ENCODE assay signal across 8 cellular contexts in genomic region chr17:39926588-39927100, GRCh38. TPM values are rescaled to one million over a fixed set of nuclear protein-coding genes. Genes with fewer than 3 reads are reported as not detected.
DNase-seq lines count a peak whose midpoint lies in the region; ATAC-seq lines count a peak whose summit lies in the region.

No MANE protein-coding gene starts in this region.

- no peaks in the 10 kb centered on the region for H3K27me3 Mint-ChIP-seq in stimulated activated memory B cell treated with anti-CD40 and anti-IgM and Interleukin-4, amounts not matched to agents 10 μg/mL and 1 μg/mL and 100 μg/mL, for 72 hours

- no peak overlapping the region for H2BK5ac ChIP-seq in mesenchymal stem cell (ENCODE audit: low read depth, low read length, poor library complexity, severe bottlenecking)

- no peak overlapping the region for H4K91ac ChIP-seq in mesenchymal stem cell (ENCODE audit: low read length)

- H3K4me3 Mint-ChIP-seq in stimulated activated memory B cell treated with anti-CD40 and anti-IgM and Interleukin-4, amounts not matched to agents 10 μg/mL and 1 μg/mL and 100 μg/mL, for 72 hours: peak overlapping the region; percentile 86

- peak; percentile 67 for ATAC-seq in stimulated activated memory B cell treated with anti-CD40 and anti-IgM and Interleukin-4, amounts not matched to agents 10 μg/mL and 1 μg/mL and 100 μg/mL, for 72 hours

- peak overlapping the region in 1 of 2 experiments; percentile 71 for H3K4ac ChIP-seq in mesenchymal stem cell (ENCODE audit: low read depth in 1 of 2, low read length in 2 of 2)

- H2AK5ac ChIP-seq in mesenchymal stem cell (ENCODE audit: low read length, severe bottlenecking): no peak overlapping the region

- H3K9ac ChIP-seq in mesenchymal stem cell (ENCODE audit: low read length): peak overlapping the region; percentile 94

- H3K36me3 ChIP-seq in KOPT-K1 (ENCODE audit: insufficient read depth, low read length) (peaks cover 40% of the 10 kb centered on the region), mesenchymal stem cell (ENCODE audit: control insufficient read depth in 1 of 2, insufficient read depth in 2 of 2, low read depth in 1 of 2, low read length in 2 of 2) (peaks cover 21 to 26% of the 10 kb centered on the region in 2 experiments)

- peak overlapping the region; percentile 84 to 94 for H3K4me3 ChIP-seq in mesenchymal stem cell (ENCODE audit: insufficient read depth in 1 of 2, low read depth in 1 of 2, low read length in 2 of 2)

- H3K9me3 Mint-ChIP-seq in stimulated activated memory B cell treated with anti-CD40 and anti-IgM and Interleukin-4, amounts not matched to agents 10 μg/mL and 1 μg/mL and 100 μg/mL, for 72 hours: no peaks in the 10 kb centered on the region

- H2AFZ ChIP-seq in mesenchymal stem cell (ENCODE audit: low read depth, low read length): no peak overlapping the region

- H3K79me1 ChIP-seq in mesenchymal stem cell (replicated peaks; ENCODE audit: low read length, poor library complexity, severe bottlenecking): peaks cover 45% of the 10 kb centered on the region

- H3K23ac ChIP-seq in mesenchymal stem cell (ENCODE audit: low read length in 2 of 2): no peak overlapping the region

- H3K18ac ChIP-seq in mesenchymal stem cell (ENCODE audit: low read depth in 1 of 2, low read length in 2 of 2): peak overlapping the region in 1 of 2 experiments; percentile 77

- H3K9me3 ChIP-seq in KOPT-K1 (ENCODE audit: insufficient read depth, low read length, poor library complexity, severe bottlenecking) (no peaks in the 10 kb centered on the region), mesenchymal stem cell (ENCODE audit: control insufficient read depth, low read length) (no peaks in the 10 kb centered on the region)

- peak overlapping the region; percentile 70 for H3K4me2 ChIP-seq in mesenchymal stem cell (ENCODE audit: low read length, poor library complexity, severe bottlenecking)

- H2BK120ac ChIP-seq in mesenchymal stem cell (ENCODE audit: low read depth, low read length): no peak overlapping the region

- WGBS in mesenchymal stem cell: 7% methylated on average over 10 of the region's 15 CpGs

- peaks cover 76% of the 10 kb centered on the region for H3K4me1 Mint-ChIP-seq in stimulated activated memory B cell treated with anti-CD40 and anti-IgM and Interleukin-4, amounts not matched to agents 10 μg/mL and 1 μg/mL and 100 μg/mL, for 72 hours

- peak overlapping the region; percentile 87 for H3K27ac Mint-ChIP-seq in stimulated activated memory B cell treated with anti-CD40 and anti-IgM and Interleukin-4, amounts not matched to agents 10 μg/mL and 1 μg/mL and 100 μg/mL, for 72 hours

- no peak overlapping the region for H2BK15ac ChIP-seq in mesenchymal stem cell (ENCODE audit: low read depth, poor library complexity, severe bottlenecking)

- H3K36me3 Mint-ChIP-seq in stimulated activated memory B cell treated with anti-CD40 and anti-IgM and Interleukin-4, amounts not matched to agents 10 μg/mL and 1 μg/mL and 100 μg/mL, for 72 hours: peaks cover 26% of the 10 kb centered on the region

- H3K27ac ChIP-seq in KOPT-K1 (ENCODE audit: low read depth, low read length, poor library complexity, severe bottlenecking): peak overlapping the region; percentile 99
- H3K27ac ChIP-seq in mesenchymal stem cell (ENCODE audit: low read length, poor library complexity, severe bottlenecking): peak overlapping the region; percentile 85

- H4K8ac ChIP-seq in mesenchymal stem cell (ENCODE audit: low read length): no peak overlapping the region

- H3K14ac ChIP-seq in mesenchymal stem cell (ENCODE audit: low read length in 2 of 2): peak overlapping the region in 1 of 2 experiments; percentile 58

- H3K4me1 ChIP-seq in mesenchymal stem cell (ENCODE audit: control insufficient read depth, insufficient read depth, low read depth, low read length): peaks cover 35% of the 10 kb centered on the region

- DNase-seq in NCI-H748 (lab: John Stamatoyannopoulos, UW; ENCODE audit: unreplicated experiment): peak; percentile 46
- DNase-seq in NCI-H748 treated with DMSO at 0.1 percent for 48 hours (lab: John Stamatoyannopoulos, UW): no peak
- DNase-seq in activated CD4-positive, alpha-beta T cell treated with anti-CD3 and anti-CD28 coated beads for 4 hours: peak; percentile 35 to 49
- DNase-seq in ecto neural progenitor cell (ENCODE audit: low spot score): peak; percentile 80
- peak; percentile 48 for DNase-seq in mesenchymal stem cell
- no peak for DNase-seq in globus pallidus (ENCODE audit: low spot score)

- H2BK12ac ChIP-seq in mesenchymal stem cell (ENCODE audit: low read length in 2 of 2): peak overlapping the region in 1 of 2 experiments; percentile 23

- no peaks in the 10 kb centered on the region for H3K27me3 ChIP-seq in mesenchymal stem cell (ENCODE audit: control insufficient read depth in 1 of 2, insufficient read depth in 1 of 2, low read length in 2 of 2)

RNA-seq across cellular contexts. Expression of gene ORMDL3, which starts 0.8 kb away (rescaled TPM):
- 117 TPM for polyA plus RNA-seq in mesenchymal stem cell (2013, experiment 1 of 2)
- polyA plus RNA-seq in mesenchymal stem cell (2013, experiment 2 of 2): 129 TPM

RNA-seq across cellular contexts. Expression of gene LRRC3C, which starts 0.9 kb away (rescaled TPM):
- not detected for polyA plus RNA-seq in mesenchymal stem cell (2013, experiment 1 of 2)
- polyA plus RNA-seq in mesenchymal stem cell (2013, experiment 2 of 2): not detected

RNA-seq across cellular contexts. Expression of gene GSDMB, which starts 8.2 kb away (rescaled TPM):
- polyA plus RNA-seq in mesenchymal stem cell (2013, experiment 1 of 2): 4.4 TPM
- polyA plus RNA-seq in mesenchymal stem cell (2013, experiment 2 of 2): 3.5 TPM

RNA-seq across cellular contexts. Expression of gene GSDMA, which starts 36.2 kb away (rescaled TPM):
- not detected for polyA plus RNA-seq in mesenchymal stem cell (2013, experiment 1 of 2)
- not detected for polyA plus RNA-seq in mesenchymal stem cell (2013, experiment 2 of 2)

RNA-seq across cellular contexts. Expression of gene PSMD3, which starts 54.0 kb away (rescaled TPM):
- polyA plus RNA-seq in mesenchymal stem cell (2013, experiment 1 of 2): 79.8 TPM
- 79.0 TPM for polyA plus RNA-seq in mesenchymal stem cell (2013, experiment 2 of 2)

Comparison
In these comparisons a context has a peak if more than half of its experiments do, and no peak if none do; other contexts are left out.
1. DNase-seq: peak in NCI-H748 (single experiment), activated CD4-positive, alpha-beta T cell treated with anti-CD3 and anti-CD28 coated beads for 4 hours (2 of 2), ecto neural progenitor cell (single experiment) and mesenchymal stem cell (single experiment); none in NCI-H748 treated with DMSO at 0.1 percent for 48 hours (single experiment) and globus pallidus (single experiment).